In genomic region chr15:35166730-35167359, GRCh38 we compare ENCODE assay signal across 1 cellular context.
TF ChIP-seq lines count a peak whose summit lies in the region.

No MANE protein-coding gene starts in this region.

TF ChIP-seq in K562, 482 proteins besides CTCF, POLR2A, EP300 and RAD21 (continued from another document and continues in another):
- 0 out of 2 replicates have a peak, but pooled peaks have one; percentile 8 for TF ChIP-seq CUX1 (CRISPR knock-in tag; IDR thresholded peaks at IDR 0.05)
- peak; percentile 51 for TF ChIP-seq ZSCAN29 (IDR thresholded peaks at IDR 0.05)
- TF ChIP-seq SMARCE1 (IDR thresholded peaks at IDR 0.05): peak; percentile 98
- TF ChIP-seq ARID4B (CRISPR knock-in tag; IDR thresholded peaks at IDR 0.05): no peak
- TF ChIP-seq ATF1 (CRISPR knock-in tag; IDR thresholded peaks at IDR 0.05): no peak
- 0 out of 2 replicates have a peak, but pooled peaks have one; percentile 22 for TF ChIP-seq ATF1 (tag; IDR thresholded peaks at IDR 0.05)
- peak in 1 of 2 experiments; percentile 71; a peak in 2 of 4 replicates for TF ChIP-seq TEAD1 (CRISPR knock-in tag; IDR thresholded peaks at IDR 0.05)
- TF ChIP-seq TCF7L2 (IDR thresholded peaks at IDR 0.05; ENCODE audit: low read depth, low read length): peak; percentile 41; the same call in 1 of the 2 replicates
- no peak for TF ChIP-seq FOXJ2 (tag; IDR thresholded peaks at IDR 0.05)
- peak; percentile 85 for TF ChIP-seq SOX6 (IDR thresholded peaks at IDR 0.05)
- TF ChIP-seq XRCC5 (IDR thresholded peaks at IDR 0.05; ENCODE audit: low read depth, low read length): no peak
- TF ChIP-seq SMARCB1 (IDR thresholded peaks at IDR 0.05; ENCODE audit: insufficient read length, low read depth): peak; percentile 99
- peak; percentile 73 for TF ChIP-seq ATF7 (IDR thresholded peaks at IDR 0.05)
- peak; percentile 99 for TF ChIP-seq TEAD4 (IDR thresholded peaks at IDR 0.05; ENCODE audit: low read length)
- no peak for TF ChIP-seq TEAD4 (CRISPR knock-in tag; IDR thresholded peaks at IDR 0.05; ENCODE audit: borderline replicate concordance)
- no peak for TF ChIP-seq HNRNPL (IDR thresholded peaks at IDR 0.05; ENCODE audit: low read depth, low read length)
- TF ChIP-seq MEIS2 (IDR thresholded peaks at IDR 0.05; ENCODE audit: partially characterized antibody): peak; percentile 47
- TF ChIP-seq ZBTB11 (CRISPR knock-in tag; IDR thresholded peaks at IDR 0.05): peak in 1 of 3 experiments; percentile 59; a peak in 1 of 6 replicates
- peak; percentile 62 for TF ChIP-seq MTA1 (IDR thresholded peaks at IDR 0.05; ENCODE audit: borderline replicate concordance)
- peak; percentile 97 for TF ChIP-seq NCOR1 (IDR thresholded peaks at IDR 0.05)
- peak; percentile 89 for TF ChIP-seq CEBPB (tag; IDR thresholded peaks at IDR 0.05)
- TF ChIP-seq CXXC5 (CRISPR knock-in tag; IDR thresholded peaks at IDR 0.05): peak; percentile 48
- 0 out of 2 replicates have a peak, but pooled peaks have one; percentile 41 for TF ChIP-seq ZNF24 (IDR thresholded peaks at IDR 0.05)
- TF ChIP-seq RCOR1 (IDR thresholded peaks at IDR 0.05; ENCODE audit: borderline replicate concordance in 1 of 2, low read depth in 2 of 2, low read length in 2 of 2): peak; percentile 83 to 97; a peak in 3 of 4 replicates
- TF ChIP-seq MYNN (IDR thresholded peaks at IDR 0.05): peak; percentile 58; the same call in 1 of the 2 replicates
- no peak for TF ChIP-seq MYNN (CRISPR knock-in tag; IDR thresholded peaks at IDR 0.05)
- peak; percentile 95 for TF ChIP-seq LEF1 (IDR thresholded peaks at IDR 0.05)
- peak; percentile 99 for TF ChIP-seq SMARCA4 (IDR thresholded peaks at IDR 0.05)
- peak; percentile 80; the same call in 1 of the 2 replicates for TF ChIP-seq ZNF175 (CRISPR knock-in tag; IDR thresholded peaks at IDR 0.05; ENCODE audit: low read depth)
- TF ChIP-seq VEZF1 (CRISPR knock-in tag; IDR thresholded peaks at IDR 0.05): peak; percentile 78
- peak; percentile 75; the same call in 1 of the 2 replicates for TF ChIP-seq MTA3 (IDR thresholded peaks at IDR 0.05; ENCODE audit: borderline replicate concordance)
- peak; percentile 89 for TF ChIP-seq EHMT2 (IDR thresholded peaks at IDR 0.05)
- 0 out of 4 replicates have a peak, but pooled peaks of 1 of the 2 experiments have one; percentile 53 for TF ChIP-seq ETV6 (IDR thresholded peaks at IDR 0.05; ENCODE audit: borderline replicate concordance in 1 of 2, low read depth in 2 of 2, low read length in 1 of 2)
- no peak for TF ChIP-seq ETV6 (CRISPR knock-in tag; IDR thresholded peaks at IDR 0.05; ENCODE audit: borderline replicate concordance)
- peak; percentile 44 for TF ChIP-seq GABPA (tag; conservative IDR thresholded peaks at IDR 0.05; ENCODE audit: low read depth)
- TF ChIP-seq PHB2 (IDR thresholded peaks at IDR 0.05; ENCODE audit: low read depth): peak; percentile 89
- TF ChIP-seq CTBP1 (IDR thresholded peaks at IDR 0.05; ENCODE audit: borderline replicate concordance): peak; percentile 77; the same call in 1 of the 2 replicates
- TF ChIP-seq E2F8 (IDR thresholded peaks at IDR 0.05; ENCODE audit: low read depth, partially characterized antibody): peak; percentile 34
- TF ChIP-seq ZEB2 (IDR thresholded peaks at IDR 0.05): no peak
- TF ChIP-seq SMAD1 (IDR thresholded peaks at IDR 0.05; ENCODE audit: low read depth, low read length, partially characterized antibody): peak; percentile 68
- TF ChIP-seq MAFK (IDR thresholded peaks at IDR 0.05; ENCODE audit: low read length): peak; percentile 66
- TF ChIP-seq KDM1A (IDR thresholded peaks at IDR 0.05): peak; percentile 93 to 95
- TF ChIP-seq ZNF165 (CRISPR knock-in tag; IDR thresholded peaks at IDR 0.05; ENCODE audit: borderline replicate concordance): no peak
- TF ChIP-seq ARID1B (IDR thresholded peaks at IDR 0.05): peak; percentile 99
- TF ChIP-seq ZMIZ1 (IDR thresholded peaks at IDR 0.05; ENCODE audit: low read depth in 2 of 2, low read length in 2 of 2): peak in 1 of 2 experiments; percentile 97; a peak in 2 of 4 replicates
- no peak for TF ChIP-seq NCOA6 (IDR thresholded peaks at IDR 0.05)
- no peak for TF ChIP-seq ZNF445 (CRISPR knock-in tag; IDR thresholded peaks at IDR 0.05; ENCODE audit: low read depth)
- peak; percentile 99 for TF ChIP-seq DPF2 (IDR thresholded peaks at IDR 0.05)
